23 cellular contexts compared by ENCODE assay signal in genomic region chr4:39530682-39531081, GRCh38.
"Had no signal": no experiment of that assay in that cellular context is flagged by ENCODE, and none has a peak within 500 bp of the region (broad histone marks: within the 10 kb centered on the region; RNA-seq: fewer than 3 reads in every experiment).

No MANE protein-coding gene starts in this region.

- DNase-seq: Karpas-422, KG1, MG63, NCI-H1092, NCI-H1105 treated with DMSO at 0.1 percent for 48 hours, NCI-H1417 treated with DMSO at 0.1 percent for 48 hours, NCI-H146, NCI-H1694 treated with DMSO at 0.1 percent for 48 hours, NCI-H1930, NCI-H2081, NCI-H2171, NCI-H226, NCI-H446, NCI-H510A, NCI-H524 treated with DMSO at 0.1 percent for 48 hours, NCI-H69, NCI-H774, PC-3, SHP77, SK-N-SH, SW 1271 had no signal

- ATAC-seq: Panc1, PC-3 had no signal

- H3K27me3 ChIP-seq: MG63 had no signal

- H3K27ac ChIP-seq: RWPE1 had no signal

- H3K36me3 ChIP-seq: MG63 had no signal

- H3K4me2 ChIP-seq: SK-N-SH had no signal

- H3K4me3 ChIP-seq: MG63 had no signal

- H3K9me3 ChIP-seq: SK-N-SH had no signal

- H3K9ac ChIP-seq: SK-N-SH had no signal
